Comparison of ENCODE assay signal across 10 cellular contexts in genomic region chr19:45200614-45201013, GRCh38.
A peak's percentile ranks its signal among the peaks of the same experiment; 100 is the strongest.
DNase-seq lines count a peak whose midpoint lies in the region; ATAC-seq, FAIRE-seq and TF ChIP-seq lines count a peak whose summit lies in the region.
"Had no signal": no experiment of that assay in that cellular context is flagged by ENCODE, and none has a peak within 500 bp of the region (broad histone marks: within the 10 kb centered on the region; RNA-seq: fewer than 3 reads in every experiment).

No MANE protein-coding gene starts in this region.

- H3K27me3 ChIP-seq in parathyroid adenoma (ENCODE audit: control insufficient read depth, insufficient read depth, low read length): no peaks in the 10 kb centered on the region

- H3K36me3 ChIP-seq in parathyroid adenoma (ENCODE audit: control insufficient read depth, insufficient read depth, low read length): no peaks in the 10 kb centered on the region

- H3K4me3 ChIP-seq in parathyroid adenoma (ENCODE audit: low read depth, low read length): no peak overlapping the region

- no peak overlapping the region for H3K27ac ChIP-seq in parathyroid adenoma

- ATAC-seq in GM19328 (IDR thresholded peaks at IDR 0.05; ENCODE audit: unreplicated experiment): no peak

- H3K9me3 ChIP-seq in parathyroid adenoma (ENCODE audit: control insufficient read depth, low read length): no peaks in the 10 kb centered on the region

- H3K79me2 ChIP-seq in parathyroid adenoma: no peaks in the 10 kb centered on the region

- no peak overlapping the region for H3K9ac ChIP-seq in parathyroid adenoma

- H2AFZ ChIP-seq in parathyroid adenoma: no peak overlapping the region

- FAIRE-seq in HTR-8/SVneo (lab: Jason Lieb, UNC): peak; percentile 13

- DNase-seq in HTR-8/SVneo (ENCODE audit: insufficient read length, low spot score): no peak
- DNase-seq in SHP77 (lab: John Stamatoyannopoulos, UW): peak; percentile 5 to 36
- DNase-seq in fibroblast of peridontal ligament (ENCODE audit: extremely low read depth): peak; percentile 77
- no peak for DNase-seq in NCI-H1436 treated with DMSO at 0.1 percent for 48 hours (lab: John Stamatoyannopoulos, UW)
- DNase-seq in NCI-H526 treated with DMSO at 0.1 percent for 48 hours (lab: John Stamatoyannopoulos, UW): no peak
- DNase-seq in NCI-H187 (lab: John Stamatoyannopoulos, UW): no peak
- DNase-seq: activated gamma-delta T cell, NCI-H524 treated with DMSO at 0.1 percent for 48 hours had no signal

- peak; percentile 31 for TF ChIP-seq CTCF in parathyroid adenoma (IDR thresholded peaks at IDR 0.05)

- H3K4me1 ChIP-seq in parathyroid adenoma: no peaks in the 10 kb centered on the region

- no peak overlapping the region for H3K4me2 ChIP-seq in parathyroid adenoma (ENCODE audit: low read length)

Comparison
In these comparisons a context has a peak if more than half of its experiments do, and no peak if none do; other contexts are left out.
1. DNase-seq: peak in SHP77 (2 of 2) and fibroblast of peridontal ligament (single experiment); none in HTR-8/SVneo (single experiment), NCI-H1436 treated with DMSO at 0.1 percent for 48 hours (single experiment), NCI-H526 treated with DMSO at 0.1 percent for 48 hours (single experiment) and NCI-H187 (0 of 2).